13 cellular contexts compared by ENCODE assay signal in genomic region chr1:198667186-198667585, GRCh38. TPM values are rescaled to one million over a fixed set of nuclear protein-coding genes. Genes with fewer than 3 reads are reported as not detected.
DNase-seq lines count a peak whose midpoint lies in the region; ATAC-seq lines count a peak whose summit lies in the region.
"Had no signal": no experiment of that assay in that cellular context is flagged by ENCODE, and none has a peak within 500 bp of the region (broad histone marks: within the 10 kb centered on the region; RNA-seq: fewer than 3 reads in every experiment).

No MANE protein-coding gene starts in this region.

- H3K27me3 ChIP-seq in CD4-positive, alpha-beta memory T cell (ENCODE audit: insufficient read depth, low read length) = no peaks in the 10 kb centered on the region
- H3K27me3 ChIP-seq in GM23248 (replicated peaks; ENCODE audit: insufficient read depth) = no peaks in the 10 kb centered on the region
- H3K27me3 ChIP-seq: BLaER1 treated with 17β-estradiol and CSF1 and Interleukin-3, amounts not matched to agents 10 nM and 100 nM; heart right ventricle had no signal

- H4K20me1 ChIP-seq in GM23248 (ENCODE audit: insufficient read depth) = no peaks in the 10 kb centered on the region

- H3K36me3 ChIP-seq in CD4-positive, alpha-beta memory T cell (ENCODE audit: insufficient read depth, low read length) = peaks cover 16% of the 10 kb centered on the region
- H3K36me3 ChIP-seq in GM23248 (ENCODE audit: low read depth) = no peaks in the 10 kb centered on the region

- DNase-seq in CD4-positive, alpha-beta memory T cell = no peak
- DNase-seq in GM23248 (peak; percentile 50), naive B cell (no peak), CD1c-positive myeloid dendritic cell (ENCODE audit: extremely low spot score) (no peak), NCI-H526 treated with DMSO at 0.1 percent for 48 hours (lab: John Stamatoyannopoulos, UW) (no peak)
- DNase-seq in activated CD8-positive, alpha-beta T cell treated with anti-CD3 and anti-CD28 coated beads, Interleukin-2, amount 10 ng/mL, durations not matched to agents 7 days and 5 days = no peak
- DNase-seq: activated gamma-delta T cell treated with Interleukin-2 at 50 U/mL for 16 hours, heart right ventricle, mucosa of descending colon had no signal

- H2AFZ ChIP-seq in GM23248 = 0 out of 2 replicates have a peak overlapping the region, but pooled peaks have one; percentile 5

- H3K27ac ChIP-seq in CD4-positive, alpha-beta memory T cell (ENCODE audit: low read depth, low read length) = peak overlapping the region; percentile 21
- H3K27ac ChIP-seq in GM23248 = peak overlapping the region; percentile 79

- no peak overlapping the region for H3K4me3 ChIP-seq in CD4-positive, alpha-beta memory T cell (ENCODE audit: low read length in 2 of 2)
- peak overlapping the region; percentile 8; the same call in 1 of the 2 replicates for H3K4me3 ChIP-seq in GM23248
- H3K4me3 ChIP-seq: BLaER1 treated with 17β-estradiol and CSF1 and Interleukin-3, amounts not matched to agents 10 nM and 100 nM; heart right ventricle; mucosa of descending colon had no signal

- H3F3A ChIP-seq in GM23248 (ENCODE audit: insufficient read depth) = peaks cover 42% of the 10 kb centered on the region

- CTCF ChIA-PET in CD4-positive, alpha-beta memory T cell (lab: Charles Lee; ENCODE audit: partially characterized antibody) = interaction anchor here (1.0 to 3.4 kb wide), 9 partner anchors 7 to 47 kb away, joined by 3 to 17 read pairs (median 6); no protein-coding TSS in a partner anchor
- CTCF ChIA-PET in activated CD8-positive, alpha-beta T cell treated with anti-CD3 and anti-CD28 coated beads, Interleukin-2, amount 10 ng/mL, durations not matched to agents 7 days and 5 days (lab: Charles Lee) = interaction anchor here (0.9 to 2.4 kb wide), 12 partner anchors 12 to 145 kb away, joined by 3 to 8 read pairs (median 4); no protein-coding TSS in a partner anchor

- H3K9me3 Mint-ChIP-seq in CD4-positive, alpha-beta memory T cell = no peaks in the 10 kb centered on the region
- no peaks in the 10 kb centered on the region for H3K9me3 Mint-ChIP-seq in activated CD8-positive, alpha-beta T cell treated with anti-CD3 and anti-CD28 coated beads, Interleukin-2, amount 10 ng/mL, durations not matched to agents 7 days and 5 days (ENCODE audit: insufficient read depth)
- H3K9me3 Mint-ChIP-seq in naive B cell = peaks cover 0 to 2% (median 0%) of the 10 kb centered on the region in 7 donors

- ATAC-seq in activated CD8-positive, alpha-beta T cell treated with anti-CD3 and anti-CD28 coated beads, Interleukin-2, amount 10 ng/mL, durations not matched to agents 7 days and 5 days = no peak
- ATAC-seq in naive B cell (ENCODE audit: low read depth in 2 of 2) = no peak
- no peak for ATAC-seq in HG03342 (IDR thresholded peaks at IDR 0.05; ENCODE audit: unreplicated experiment)
- ATAC-seq: heart right ventricle, mucosa of descending colon had no signal

- intact Hi-C loops in CD4-positive, alpha-beta memory T cell (cut with micrococcal nuclease) = no loop called here

- no peaks in the 10 kb centered on the region for H3K27me3 Mint-ChIP-seq in CD4-positive, alpha-beta memory T cell
- H3K27me3 Mint-ChIP-seq in activated CD8-positive, alpha-beta T cell treated with anti-CD3 and anti-CD28 coated beads, Interleukin-2, amount 10 ng/mL, durations not matched to agents 7 days and 5 days (ENCODE audit: low read depth) = no peaks in the 10 kb centered on the region
- no peaks in the 10 kb centered on the region for H3K27me3 Mint-ChIP-seq in naive B cell
- H3K27me3 Mint-ChIP-seq: progenitor cell of endocrine pancreas had no signal

- H3K79me2 ChIP-seq in GM23248 (ENCODE audit: insufficient read depth) = no peaks in the 10 kb centered on the region

- H3K9ac ChIP-seq in GM23248 = peak overlapping the region; percentile 24; the same call in 1 of the 2 replicates
- H3K9ac ChIP-seq: BLaER1 treated with 17β-estradiol and CSF1 and Interleukin-3, amounts not matched to agents 10 nM and 100 nM had no signal

- H3K4me2 ChIP-seq in GM23248 (ENCODE audit: unreplicated experiment) = peak overlapping the region; percentile 48

- no peaks in the 10 kb centered on the region for H3K9me3 ChIP-seq in CD4-positive, alpha-beta memory T cell (ENCODE audit: control insufficient read depth in 1 of 2, low read length in 2 of 2)
- no peaks in the 10 kb centered on the region for H3K9me3 ChIP-seq in GM23248 (ENCODE audit: low read depth)
- H3K9me3 ChIP-seq: heart right ventricle, mucosa of descending colon had no signal

- H3K4me3 Mint-ChIP-seq in CD4-positive, alpha-beta memory T cell = peak overlapping the region in 6 of 8 donors; percentile 43 to 82 (median 75)
- H3K4me3 Mint-ChIP-seq in activated CD8-positive, alpha-beta T cell treated with anti-CD3 and anti-CD28 coated beads, Interleukin-2, amount 10 ng/mL, durations not matched to agents 7 days and 5 days = no peak overlapping the region
- H3K4me3 Mint-ChIP-seq in naive B cell = peak overlapping the region in 2 of 8 donors; percentile 20 to 45

- peak overlapping the region; percentile 84 to 99 (median 96) for H3K27ac Mint-ChIP-seq in CD4-positive, alpha-beta memory T cell
- peak overlapping the region; percentile 80 for H3K27ac Mint-ChIP-seq in activated CD8-positive, alpha-beta T cell treated with anti-CD3 and anti-CD28 coated beads, Interleukin-2, amount 10 ng/mL, durations not matched to agents 7 days and 5 days
- peak overlapping the region in 5 of 6 donors; percentile 4 to 95 (median 82) for H3K27ac Mint-ChIP-seq in naive B cell
- H3K27ac Mint-ChIP-seq: progenitor cell of endocrine pancreas had no signal

- in situ Hi-C loops in GM23248 (cut with MboI) = no loop called here

- H3K4me1 Mint-ChIP-seq in CD4-positive, alpha-beta memory T cell = peaks cover 74 to 93% (median 84%) of the 10 kb centered on the region in 4 donors
- H3K4me1 Mint-ChIP-seq in activated CD8-positive, alpha-beta T cell treated with anti-CD3 and anti-CD28 coated beads, Interleukin-2, amount 10 ng/mL, durations not matched to agents 7 days and 5 days (ENCODE audit: low read depth) = peaks cover 83% of the 10 kb centered on the region
- H3K4me1 Mint-ChIP-seq in naive B cell = peaks cover 74 to 78% (median 77%) of the 10 kb centered on the region in 3 donors

- POLR2A ChIA-PET in CD4-positive, alpha-beta memory T cell (lab: Charles Lee; ENCODE audit: partially characterized antibody) = interaction anchor here (0.8 to 22.8 kb wide), 13 partner anchors 8 to 145 kb away, joined by 3 to 449 read pairs (median 4); partner anchors contain the start of gene PTPRC
- POLR2A ChIA-PET in activated CD8-positive, alpha-beta T cell treated with anti-CD3 and anti-CD28 coated beads, Interleukin-2, amount 10 ng/mL, durations not matched to agents 7 days and 5 days (lab: Charles Lee) = interaction anchor here (0.7 to 4.5 kb wide), 5 partner anchors 12 to 509 kb away, joined by 3 to 27 read pairs (median 4); no protein-coding TSS in a partner anchor

- no peaks in the 10 kb centered on the region for H3K9me2 ChIP-seq in GM23248 (ENCODE audit: insufficient read depth)

- peaks cover 98% of the 10 kb centered on the region for H3K4me1 ChIP-seq in CD4-positive, alpha-beta memory T cell (ENCODE audit: insufficient read depth, low read length)
- peaks cover 63% of the 10 kb centered on the region for H3K4me1 ChIP-seq in GM23248 (ENCODE audit: insufficient read depth)

- H3K36me3 Mint-ChIP-seq in CD4-positive, alpha-beta memory T cell = peaks cover 48 to 66% of the 10 kb centered on the region in 2 donors
- H3K36me3 Mint-ChIP-seq in activated CD8-positive, alpha-beta T cell treated with anti-CD3 and anti-CD28 coated beads, Interleukin-2, amount 10 ng/mL, durations not matched to agents 7 days and 5 days (ENCODE audit: low read depth) = peaks cover 80% of the 10 kb centered on the region
- H3K36me3 Mint-ChIP-seq in naive B cell = peaks cover 24% of the 10 kb centered on the region in 2 donors

RNA-seq across cellular contexts. Expression of gene PTPRC, which starts 28.3 kb away (rescaled TPM):
- 100 to 1,000 TPM; 974 to 987 TPM for total RNA-seq in CD4-positive, alpha-beta memory T cell
- polyA plus RNA-seq in CD4-positive, alpha-beta memory T cell = 1,000 to 10,000 TPM in 1 of 2 donors, 100 to 1,000 TPM in 1; 915 to 1,019 TPM
- total RNA-seq in GM23248 (2014; rRNA removed; shearing (Covaris generic)) = 0.38 and 0.86 TPM in 2 replicates
- polyA plus RNA-seq in GM23248 (2016; fragmentation: Nextera tagmentation; extraction: Ambion mirVana) (0.66 and 0.70 TPM in 2 replicates), naive B cell (ENCODE audit: low read depth in 6 of 6) (1,000 to 10,000 TPM in 1 of 6 donors, 100 to 1,000 TPM in 5; 771 to 1,016 (median 851) TPM)
- 100 to 1,000 TPM; 604 to 619 TPM for total RNA-seq in activated CD8-positive, alpha-beta T cell treated with anti-CD3 and anti-CD28 coated beads, Interleukin-2, amount 10 ng/mL, durations not matched to agents 7 days and 5 days
- total RNA-seq: G401, progenitor cell of endocrine pancreas had no signal

Comparison
In these comparisons a context has a peak if more than half of its experiments do, and no peak if none do; other contexts are left out.
1. RNA of gene PTPRC, which starts 28.3 kb away (total RNA-seq): 974 to 987 TPM in CD4-positive, alpha-beta memory T cell and 604 to 619 TPM in activated CD8-positive, alpha-beta T cell treated with anti-CD3 and anti-CD28 coated beads, Interleukin-2, amount 10 ng/mL, durations not matched to agents 7 days and 5 days; 0.38 to 0.86 TPM in GM23248; every median in the first group is over 100 times any median in the second.
2. Peak in every context shown above with its lines, with median percentiles within 50 percentile points of each other: H3K27ac Mint-ChIP-seq.